Comparison of ENCODE assay signal across 1 cellular context in the genomic region with DNA sequence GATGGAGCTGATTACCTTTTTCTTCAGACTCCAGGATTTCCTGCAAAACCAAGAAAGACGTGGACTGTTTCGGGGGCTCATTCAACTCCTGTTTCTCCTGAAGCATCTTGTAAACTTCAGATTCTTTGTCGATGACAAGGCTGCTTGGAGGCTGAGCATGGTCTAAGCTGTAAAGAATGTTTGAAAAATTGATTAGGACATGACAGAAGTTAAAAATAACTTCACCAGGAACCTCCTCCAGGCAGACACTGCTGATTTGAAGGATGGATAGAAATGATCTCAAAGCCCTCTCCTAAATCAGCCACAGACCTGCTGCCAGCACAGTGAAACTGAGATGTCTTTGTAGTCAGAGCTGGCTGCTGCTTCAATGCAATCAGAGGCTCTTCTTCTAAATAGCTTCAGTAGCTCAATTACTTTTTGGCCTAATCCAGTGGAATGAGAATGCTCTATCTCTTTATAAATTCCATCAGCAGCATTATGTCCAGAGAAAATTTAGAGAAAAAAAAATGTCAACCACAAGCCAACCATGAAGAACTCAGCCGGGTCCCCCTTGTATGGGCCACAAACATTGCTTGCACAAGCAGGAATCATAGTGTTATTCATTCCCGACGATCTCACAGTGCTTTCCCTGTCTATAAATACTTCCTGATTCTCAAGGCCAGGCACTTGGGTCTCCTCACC.
TF ChIP-seq lines count a peak whose summit lies in the region.

No MANE protein-coding gene starts in this region.

TF ChIP-seq in H1, 55 proteins besides CTCF, POLR2A, EP300 and RAD21:
- TF ChIP-seq RXRA (IDR thresholded peaks at IDR 0.05; ENCODE audit: insufficient read depth, low read depth, low read length): no peak
- TF ChIP-seq RNF2 (IDR thresholded peaks at IDR 0.05; ENCODE audit: borderline replicate concordance, low read depth, low read length, missing control alignments, poor library complexity, severe bottlenecking): no peak
- TF ChIP-seq RFX5 (IDR thresholded peaks at IDR 0.05; ENCODE audit: borderline replicate concordance, low read depth, low read length): no peak
- TF ChIP-seq JUND (IDR thresholded peaks at IDR 0.05; ENCODE audit: low read length): no peak
- no peak for TF ChIP-seq CREB1 (IDR thresholded peaks at IDR 0.05)
- no peak for TF ChIP-seq TCF12 (IDR thresholded peaks at IDR 0.05; ENCODE audit: low read depth, low read length)
- TF ChIP-seq CBX8 (IDR thresholded peaks at IDR 0.05; ENCODE audit: borderline replicate concordance, low read depth, low read length): no peak
- TF ChIP-seq TAF7 (optimal IDR thresholded peaks at IDR 0.05; ENCODE audit: borderline replicate concordance, low read depth, low read length): no peak
- TF ChIP-seq SIRT6 (IDR thresholded peaks at IDR 0.05; ENCODE audit: low read length): no peak
- TF ChIP-seq, protein P1, sequence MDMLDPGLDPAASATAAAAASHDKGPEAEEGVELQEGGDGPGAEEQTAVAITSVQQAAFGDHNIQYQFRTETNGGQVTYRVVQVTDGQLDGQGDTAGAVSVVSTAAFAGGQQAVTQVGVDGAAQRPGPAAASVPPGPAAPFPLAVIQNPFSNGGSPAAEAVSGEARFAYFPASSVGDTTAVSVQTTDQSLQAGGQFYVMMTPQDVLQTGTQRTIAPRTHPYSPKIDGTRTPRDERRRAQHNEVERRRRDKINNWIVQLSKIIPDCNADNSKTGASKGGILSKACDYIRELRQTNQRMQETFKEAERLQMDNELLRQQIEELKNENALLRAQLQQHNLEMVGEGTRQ (IDR thresholded peaks at IDR 0.05; ENCODE audit: low read length): no peak
- TF ChIP-seq BACH1 (IDR thresholded peaks at IDR 0.05; ENCODE audit: low read length): no peak
- TF ChIP-seq GTF2F1 (IDR thresholded peaks at IDR 0.05; ENCODE audit: borderline replicate concordance, low read depth, low read length): no peak
- TF ChIP-seq KDM5A (IDR thresholded peaks at IDR 0.05; ENCODE audit: low read length): no peak
- no peak for TF ChIP-seq YY1 (IDR thresholded peaks at IDR 0.05; ENCODE audit: low read depth, low read length)
- TF ChIP-seq TEAD4 (IDR thresholded peaks at IDR 0.05; ENCODE audit: low read depth, low read length): no peak
- no peak for TF ChIP-seq GABPA (IDR thresholded peaks at IDR 0.05; ENCODE audit: borderline replicate concordance, insufficient read depth, low read length)
- no peak for TF ChIP-seq KDM4A (IDR thresholded peaks at IDR 0.05; ENCODE audit: low read depth, low read length, severe bottlenecking)
TF ChIP-seq in H1: peak in this region for 0.
